ENCODE assay signal across 1 cellular context in genomic region chr1:94417962-94418663, GRCh38.
TF ChIP-seq lines count a peak whose summit lies in the region.

Gene ABCD3, plus strand, starts transcription at chr1:94418389. Its CDS starts 90 bp downstream, at chr1:94418479.

TF ChIP-seq in K562, 482 proteins besides CTCF, POLR2A, EP300 and RAD21 (continued from another document and continues in another):
- TF ChIP-seq PRDM10 (IDR thresholded peaks at IDR 0.05; ENCODE audit: partially characterized antibody) (no peak), MAZ (CRISPR knock-in tag; conservative IDR thresholded peaks at IDR 0.05 in 1 of 2, IDR thresholded peaks at IDR 0.05 in 1 of 2) (peak; percentile 65 to 78), MAFF (IDR thresholded peaks at IDR 0.05; ENCODE audit: low read length) (no peak), ZNF561 (CRISPR knock-in tag; conservative IDR thresholded peaks at IDR 0.05) (no peak), TARDBP (IDR thresholded peaks at IDR 0.05) (no peak), BRF2 (IDR thresholded peaks at IDR 0.05; ENCODE audit: borderline replicate concordance, insufficient read depth, insufficient read length) (no peak), ZEB2 (IDR thresholded peaks at IDR 0.05) (no peak), ZNF584 (CRISPR knock-in tag; IDR thresholded peaks at IDR 0.05; ENCODE audit: low read depth) (0 out of 2 replicates have a peak, but pooled peaks have one; percentile 14), L3MBTL2 (IDR thresholded peaks at IDR 0.05) (peak; percentile 83), IRF2 (CRISPR knock-in tag; IDR thresholded peaks at IDR 0.05) (no peak), KLF13 (tag; IDR thresholded peaks at IDR 0.05; ENCODE audit: borderline replicate concordance, low read depth) (no peak), NFRKB (IDR thresholded peaks at IDR 0.05; ENCODE audit: low read depth) (no peak), PTTG1 (tag; IDR thresholded peaks at IDR 0.05; ENCODE audit: low read depth) (no peak), C11orf30 (IDR thresholded peaks at IDR 0.05; ENCODE audit: low read depth) (no peak), TRIM28 (IDR thresholded peaks at IDR 0.05) (no peak), TRIM25 (IDR thresholded peaks at IDR 0.05; ENCODE audit: borderline replicate concordance) (no peak), TRIM24 (IDR thresholded peaks at IDR 0.05) (peak; percentile 32 to 45; a peak in 2 of 4 replicates), HMG20A (CRISPR knock-in tag; conservative IDR thresholded peaks at IDR 0.05) (no peak), JUND (IDR thresholded peaks at IDR 0.05; ENCODE audit: borderline replicate concordance, low read depth, low read length) (peak; percentile 50), JUND (tag; IDR thresholded peaks at IDR 0.05; ENCODE audit: borderline replicate concordance, low read depth, low read length) (no peak), PPARD (CRISPR knock-in tag; IDR thresholded peaks at IDR 0.05) (no peak), ZBED1 (IDR thresholded peaks at IDR 0.05) (0 out of 2 replicates have a peak, but pooled peaks have one; percentile 57), TGIF2 (CRISPR knock-in tag; IDR thresholded peaks at IDR 0.05) (no peak), GABPA (tag; conservative IDR thresholded peaks at IDR 0.05; ENCODE audit: low read depth) (peak; percentile 62), ZFP91 (CRISPR knock-in tag; IDR thresholded peaks at IDR 0.05) (peak; percentile 88), ZNF239 (CRISPR knock-in tag; IDR thresholded peaks at IDR 0.05) (no peak), KHSRP (IDR thresholded peaks at IDR 0.05) (no peak), ZSCAN32 (CRISPR knock-in tag; IDR thresholded peaks at IDR 0.05) (no peak), ILF3 (IDR thresholded peaks at IDR 0.05; ENCODE audit: borderline replicate concordance) (no peak), TFE3 (CRISPR knock-in tag; IDR thresholded peaks at IDR 0.05) (no peak), E2F6 (IDR thresholded peaks at IDR 0.05; ENCODE audit: borderline replicate concordance in 1 of 2, extremely low read depth in 1 of 2, insufficient read depth in 1 of 2, insufficient read length in 1 of 2, low read depth in 1 of 2, low read length in 1 of 2, poor library complexity in 1 of 2, severe bottlenecking in 1 of 2) (peak; percentile 54 to 69), MCM2 (IDR thresholded peaks at IDR 0.05; ENCODE audit: low read depth) (no peak), ZNF282 (CRISPR knock-in tag; IDR thresholded peaks at IDR 0.05) (0 out of 2 replicates have a peak, but pooled peaks have one; percentile 44), NBN (IDR thresholded peaks at IDR 0.05; ENCODE audit: low read depth) (peak; percentile 72; the same call in 1 of the 2 replicates), ZNF766 (CRISPR knock-in tag; conservative IDR thresholded peaks at IDR 0.05) (no peak), MEF2D (tag; conservative IDR thresholded peaks at IDR 0.05; ENCODE audit: low read depth) (no peak), ZNF696 (CRISPR knock-in tag; conservative IDR thresholded peaks at IDR 0.05) (no peak), PURB (CRISPR knock-in tag; IDR thresholded peaks at IDR 0.05; ENCODE audit: low read depth) (no peak), PKNOX1 (IDR thresholded peaks at IDR 0.05) (peak; percentile 17; the same call in 1 of the 2 replicates), CTCFL (IDR thresholded peaks at IDR 0.05; ENCODE audit: borderline replicate concordance, insufficient read depth, low read depth, low read length, poor library complexity, severe bottlenecking) (no peak), NFIX (CRISPR knock-in tag; IDR thresholded peaks at IDR 0.05; ENCODE audit: low read depth) (no peak), CBX3 (IDR thresholded peaks at IDR 0.05; ENCODE audit: borderline replicate concordance in 1 of 2, low read length in 2 of 2) (no peak), PTBP1 (IDR thresholded peaks at IDR 0.05; ENCODE audit: low read depth, low read length) (0 out of 2 replicates have a peak, but pooled peaks have one; percentile 31), NR2C2 (CRISPR knock-in tag; IDR thresholded peaks at IDR 0.05) (0 out of 2 replicates have a peak, but pooled peaks have one; percentile 28), NR2C2 (tag; IDR thresholded peaks at IDR 0.05) (peak; percentile 76), ASH1L (IDR thresholded peaks at IDR 0.05; ENCODE audit: borderline replicate concordance, low read depth, partially characterized antibody) (no peak), ESRRB (CRISPR knock-in tag; IDR thresholded peaks at IDR 0.05; ENCODE audit: borderline replicate concordance) (no peak), ZNF280B (CRISPR knock-in tag; IDR thresholded peaks at IDR 0.05) (no peak), ZNF780A (CRISPR knock-in tag; IDR thresholded peaks at IDR 0.05) (no peak), SPI1 (IDR thresholded peaks at IDR 0.05; ENCODE audit: borderline replicate concordance, low read depth, low read length) (no peak), KDM5B (IDR thresholded peaks at IDR 0.05; ENCODE audit: insufficient replicate concordance, low read depth, low read length) (peak; percentile 77), ZNF655 (CRISPR knock-in tag; IDR thresholded peaks at IDR 0.05) (no peak), FOXA1 (IDR thresholded peaks at IDR 0.05; ENCODE audit: borderline replicate concordance) (no peak), HEY1 (CRISPR knock-in tag; IDR thresholded peaks at IDR 0.05; ENCODE audit: borderline replicate concordance) (no peak)
